In the genomic region with DNA sequence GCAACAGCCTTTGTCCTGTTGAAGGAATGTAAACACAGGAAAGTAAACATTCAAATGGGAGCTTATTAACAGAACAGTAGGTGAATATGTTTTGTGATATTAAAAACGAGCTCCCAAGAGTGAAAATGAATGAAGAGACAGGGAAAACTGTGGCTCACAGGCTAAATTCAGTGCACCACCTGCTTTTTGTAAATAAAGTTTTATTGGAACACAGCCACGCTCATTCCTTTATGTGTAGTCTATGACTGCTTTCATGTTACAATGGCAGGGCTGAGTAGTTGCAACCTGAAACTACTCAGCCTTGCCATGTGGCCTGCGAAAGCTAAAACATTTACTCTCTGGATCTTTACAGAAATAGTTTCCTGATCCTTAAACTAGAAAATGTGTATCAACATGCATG, we compare ENCODE assay signal across 1 cellular context.
TF ChIP-seq lines count a peak whose summit lies in the region.

No MANE protein-coding gene starts in this region.

TF ChIP-seq in K562, 482 proteins besides CTCF, POLR2A, EP300 and RAD21:
- TF ChIP-seq, protein P1, sequence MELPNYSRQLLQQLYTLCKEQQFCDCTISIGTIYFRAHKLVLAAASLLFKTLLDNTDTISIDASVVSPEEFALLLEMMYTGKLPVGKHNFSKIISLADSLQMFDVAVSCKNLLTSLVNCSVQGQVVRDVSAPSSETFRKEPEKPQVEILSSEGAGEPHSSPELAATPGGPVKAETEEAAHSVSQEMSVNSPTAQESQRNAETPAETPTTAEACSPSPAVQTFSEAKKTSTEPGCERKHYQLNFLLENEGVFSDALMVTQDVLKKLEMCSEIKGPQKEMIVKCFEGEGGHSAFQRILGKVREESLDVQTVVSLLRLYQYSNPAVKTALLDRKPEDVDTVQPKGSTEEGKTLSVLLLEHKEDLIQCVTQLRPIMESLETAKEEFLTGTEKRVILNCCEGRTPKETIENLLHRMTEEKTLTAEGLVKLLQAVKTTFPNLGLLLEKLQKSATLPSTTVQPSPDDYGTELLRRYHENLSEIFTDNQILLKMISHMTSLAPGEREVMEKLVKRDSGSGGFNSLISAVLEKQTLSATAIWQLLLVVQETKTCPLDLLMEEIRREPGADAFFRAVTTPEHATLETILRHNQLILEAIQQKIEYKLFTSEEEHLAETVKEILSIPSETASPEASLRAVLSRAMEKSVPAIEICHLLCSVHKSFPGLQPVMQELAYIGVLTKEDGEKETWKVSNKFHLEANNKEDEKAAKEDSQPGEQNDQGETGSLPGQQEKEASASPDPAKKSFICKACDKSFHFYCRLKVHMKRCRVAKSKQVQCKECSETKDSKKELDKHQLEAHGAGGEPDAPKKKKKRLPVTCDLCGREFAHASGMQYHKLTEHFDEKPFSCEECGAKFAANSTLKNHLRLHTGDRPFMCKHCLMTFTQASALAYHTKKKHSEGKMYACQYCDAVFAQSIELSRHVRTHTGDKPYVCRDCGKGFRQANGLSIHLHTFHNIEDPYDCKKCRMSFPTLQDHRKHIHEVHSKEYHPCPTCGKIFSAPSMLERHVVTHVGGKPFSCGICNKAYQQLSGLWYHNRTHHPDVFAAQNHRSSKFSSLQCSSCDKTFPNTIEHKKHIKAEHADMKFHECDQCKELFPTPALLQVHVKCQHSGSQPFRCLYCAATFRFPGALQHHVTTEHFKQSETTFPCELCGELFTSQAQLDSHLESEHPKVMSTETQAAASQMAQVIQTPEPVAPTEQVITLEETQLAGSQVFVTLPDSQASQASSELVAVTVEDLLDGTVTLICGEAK (IDR thresholded peaks at IDR 0.05): peak; percentile 90
- TF ChIP-seq, protein P1 (CRISPR knock-in tag; IDR thresholded peaks at IDR 0.05): peak; percentile 77
- TF ChIP-seq CBFA2T3 (IDR thresholded peaks at IDR 0.05) (no peak), SMARCE1 (IDR thresholded peaks at IDR 0.05) (no peak), ZFP1 (CRISPR knock-in tag; IDR thresholded peaks at IDR 0.05) (no peak), TEAD2 (tag; IDR thresholded peaks at IDR 0.05) (no peak), BCL6 (CRISPR knock-in tag; IDR thresholded peaks at IDR 0.05) (no peak)
